In the genomic region with DNA sequence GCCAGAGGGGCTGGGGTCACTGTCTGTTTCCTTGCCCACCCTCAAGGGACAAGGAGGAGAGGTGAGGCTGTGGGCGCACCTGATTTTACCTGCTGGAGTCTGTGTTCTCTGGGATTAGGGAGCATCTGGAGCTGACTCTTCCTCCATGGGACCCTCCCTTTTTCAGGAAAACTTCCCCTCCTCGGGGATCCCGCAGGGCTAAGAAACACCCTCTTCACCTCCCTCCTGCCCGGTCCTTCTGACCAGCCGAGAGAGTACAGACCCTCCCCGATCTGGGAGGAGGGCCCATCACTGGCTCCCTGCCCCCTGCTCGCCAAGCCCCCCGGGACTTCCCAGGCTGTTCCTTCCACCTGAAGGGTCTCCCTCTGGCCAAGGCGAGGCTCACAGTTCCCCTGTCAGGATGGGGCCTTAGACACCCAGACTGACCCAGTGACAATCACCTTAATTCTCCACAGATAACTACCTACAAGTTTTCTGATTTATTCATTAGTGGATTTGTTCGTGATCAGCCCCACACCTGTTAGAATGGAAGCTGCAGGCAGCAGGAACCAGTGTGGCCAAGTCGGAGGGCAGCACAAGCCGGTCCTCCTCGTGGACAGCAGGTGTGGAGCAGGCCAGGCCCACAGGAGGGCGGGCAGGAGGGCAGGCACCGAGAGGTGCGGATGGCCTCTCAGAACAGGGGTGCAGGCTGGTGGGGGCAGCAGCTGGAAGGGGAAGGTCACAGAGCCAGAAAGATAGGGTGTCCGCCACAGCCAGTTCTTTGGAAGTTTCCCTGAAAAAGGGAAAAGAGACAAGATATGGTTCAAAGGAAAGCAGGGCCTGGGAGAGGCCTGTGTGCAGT, we compare ENCODE assay signal across 1 cellular context.
TF ChIP-seq lines count a peak whose summit lies in the region.

No MANE protein-coding gene starts in this region.

TF ChIP-seq in K562, 482 proteins besides CTCF, POLR2A, EP300 and RAD21:
- no peak for TF ChIP-seq ZC3H8 (IDR thresholded peaks at IDR 0.05)
- 0 out of 2 replicates have a peak, but pooled peaks have one; percentile 24 for TF ChIP-seq POLR2G (IDR thresholded peaks at IDR 0.05; ENCODE audit: low read depth, low read length)
